6 cellular contexts compared by ENCODE assay signal in genomic region chr9:76319466-76319865, GRCh38.
DNase-seq lines count a peak whose midpoint lies in the region; ATAC-seq and TF ChIP-seq lines count a peak whose summit lies in the region.
"Not testable (repeated sequence)": the region's sequence is repeated elsewhere in the genome, so short reads cannot be mapped to it uniquely, and the experiment has no call there.

No MANE protein-coding gene starts in this region.

- TF ChIP-seq POLR2A in IMR-90 (IDR thresholded peaks at IDR 0.05; ENCODE audit: low read depth, low read length); thyroid gland (IDR thresholded peaks at IDR 0.05): not testable (repeated sequence)

- H3K56ac ChIP-seq in IMR-90 (ENCODE audit: extremely low read depth, insufficient read depth, low read length): not testable (repeated sequence)

- not testable (repeated sequence) for BruUV-seq in IMR-90 (replicated peaks; lab: Mats Ljungman, UMichigan)

- dilution Hi-C loops in IMR-90 (cut with HindIII; ENCODE audit: low sequenced_read_pairs, unreplicated experiment): not testable (repeated sequence)

- not testable (repeated sequence) for H3K27ac ChIP-seq in IMR-90 (ENCODE audit: insufficient read depth, low read length); thyroid gland

- TF ChIP-seq CTCF in IMR-90 (conservative IDR thresholded peaks at IDR 0.05; ENCODE audit: low read depth, low read length); kidney epithelial cell (IDR thresholded peaks at IDR 0.05; ENCODE audit: insufficient read depth, low read length, poor library complexity, severe bottlenecking); thyroid gland (IDR thresholded peaks at IDR 0.05): not testable (repeated sequence)

- not testable (repeated sequence) for H3K4me1 ChIP-seq in IMR-90 (ENCODE audit: control insufficient read depth, insufficient read depth, low read length); thyroid gland

- not testable (repeated sequence) for H3K27me3 ChIP-seq in IMR-90 (ENCODE audit: control insufficient read depth, insufficient read depth, low read length); kidney epithelial cell (ENCODE audit: control insufficient read depth, insufficient read depth, low read length); thyroid gland

- ATAC-seq in IMR-90 (ENCODE audit: low read depth): not testable (repeated sequence)

- not testable (repeated sequence) for H2AK9ac ChIP-seq in IMR-90 (replicated peaks; ENCODE audit: low read depth, low read length, poor library complexity)

- H3K79me1 ChIP-seq in IMR-90 (ENCODE audit: low read depth in 1 of 2, low read length in 2 of 2): not testable (repeated sequence)

- intact Hi-C loops in IMR-90 (cut with micrococcal nuclease); thyroid gland (cut with DNase I): not testable (repeated sequence)

- H2BK15ac ChIP-seq in IMR-90 (ENCODE audit: low read depth, low read length): not testable (repeated sequence)

- not testable (repeated sequence) for H3K9me1 ChIP-seq in IMR-90 (ENCODE audit: insufficient read depth, low read length)

- not testable (repeated sequence) for H3K36me3 ChIP-seq in IMR-90 (ENCODE audit: control insufficient read depth, insufficient read depth, low read length); kidney epithelial cell (ENCODE audit: control insufficient read depth, insufficient read depth, low read length); thyroid gland

- H3K9me3 ChIP-seq in IMR-90 (ENCODE audit: control insufficient read depth, insufficient read depth, low read length); thyroid gland: not testable (repeated sequence)

- not testable (repeated sequence) for H4K20me1 ChIP-seq in IMR-90 (ENCODE audit: insufficient read depth, low read length)

- in situ Hi-C loops in IMR-90 (cut with MboI; ENCODE audit: low sequenced_read_pairs): not testable (repeated sequence)

- not testable (repeated sequence) for H3K14ac ChIP-seq in IMR-90 (replicated peaks; ENCODE audit: low read depth, low read length)

- not testable (repeated sequence) for H3K9ac ChIP-seq in IMR-90 (ENCODE audit: low read depth, low read length)

- not testable (repeated sequence) for H2BK5ac ChIP-seq in IMR-90 (ENCODE audit: low read depth, low read length, poor library complexity, severe bottlenecking)

- H4K8ac ChIP-seq in IMR-90 (ENCODE audit: low read depth in 2 of 2, low read length in 2 of 2): not testable (repeated sequence)

- H2AFZ ChIP-seq in IMR-90 (replicated peaks; ENCODE audit: low read length, poor library complexity): not testable (repeated sequence)

- TF ChIP-seq RAD21 in IMR-90 (IDR thresholded peaks at IDR 0.05; ENCODE audit: low read length): not testable (repeated sequence)

- not testable (repeated sequence) for H3K23ac ChIP-seq in IMR-90 (ENCODE audit: low read depth, low read length)

- not testable (repeated sequence) for H2BK20ac ChIP-seq in IMR-90 (ENCODE audit: low read depth, low read length)

- not testable (repeated sequence) for H4K91ac ChIP-seq in IMR-90 (ENCODE audit: insufficient read depth, low read depth, low read length)

- not testable (repeated sequence) for DNase-seq in IMR-90
- DNase-seq in amniotic epithelial cell (ENCODE audit: low read depth): peak; percentile 84
- peak; percentile 56 for DNase-seq in kidney epithelial cell (ENCODE audit: low read depth)
- peak; percentile 61 for DNase-seq in kidney tubule cell (ENCODE audit: low spot score)
- peak; percentile 66 for DNase-seq in renal cortical epithelial cell (ENCODE audit: low read depth)
- DNase-seq in thyroid gland: peak; percentile 75 to 82

- 80% methylated on average over 1 of the region's 13 CpGs; no CpG with 5 or more reads in 1 of the 2 experiments for WGBS in IMR-90 (ENCODE audit: extremely low coverage in 2 of 2, insufficient read length in 1 of 2), 2 experiments
- WGBS in thyroid gland, 2 donors: 25 to 44% methylated on average over 4 to 13 of the region's 13 CpGs

- CTCF ChIA-PET in IMR-90 (lab: Yijun Ruan, JAX): not testable (repeated sequence)

- not testable (repeated sequence) for H3K4me2 ChIP-seq in IMR-90 (ENCODE audit: low read depth, low read length)

- not testable (repeated sequence) for H3K18ac ChIP-seq in IMR-90 (ENCODE audit: low read depth, low read length)

- not testable (repeated sequence) for H4K5ac ChIP-seq in IMR-90 (ENCODE audit: low read depth, low read length)

- POLR2A ChIA-PET in IMR-90 (lab: Charles Lee; ENCODE audit: unreplicated experiment): not testable (repeated sequence)

- not testable (repeated sequence) for H2AK5ac ChIP-seq in IMR-90 (ENCODE audit: low read depth, low read length)

- H3K4ac ChIP-seq in IMR-90 (ENCODE audit: low read depth, low read length): not testable (repeated sequence)

- 0 out of 2 replicates have a peak overlapping the region, but pooled peaks have one; percentile 4 for H2BK120ac ChIP-seq in IMR-90 (ENCODE audit: low read depth, low read length)

- not testable (repeated sequence) for H3K4me3 ChIP-seq in IMR-90 (ENCODE audit: insufficient read depth, low read depth, low read length); kidney epithelial cell (ENCODE audit: low read depth, low read length)
- H3K4me3 ChIP-seq in thyroid gland (replicated peaks in 1 of 3): peak overlapping the region in 1 of 3 donors; percentile 4
